8 cellular contexts compared by ENCODE assay signal in the genomic region with DNA sequence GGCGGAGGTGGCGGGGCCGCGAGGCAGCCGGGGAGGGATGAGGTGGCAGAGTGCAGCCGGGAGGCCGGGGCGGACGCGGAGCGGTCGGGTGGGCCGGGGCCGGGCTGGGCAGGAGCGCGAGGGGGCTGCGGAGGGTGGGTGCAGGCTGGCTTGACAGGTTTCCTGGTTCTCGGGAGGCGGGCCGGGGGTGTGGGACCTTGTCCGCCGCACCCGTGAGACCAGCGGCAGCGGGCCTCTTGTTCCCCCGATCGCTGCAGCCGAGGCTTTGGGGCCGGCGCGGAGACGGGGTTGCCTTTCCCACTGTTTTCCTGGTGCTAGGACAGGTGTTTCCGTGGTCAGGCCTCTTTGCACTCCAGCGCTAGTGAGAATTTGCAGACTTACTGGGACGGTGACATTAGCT. TPM values are rescaled to one million over a fixed set of nuclear protein-coding genes. Genes with fewer than 3 reads are reported as not detected.
DNase-seq lines count a peak whose midpoint lies in the region; ATAC-seq, FAIRE-seq and TF ChIP-seq lines count a peak whose summit lies in the region.
"Not testable (repeated sequence)": the region's sequence is repeated elsewhere in the genome, so short reads cannot be mapped to it uniquely, and the experiment has no call there.

No MANE protein-coding gene starts in this region.

- TF ChIP-seq CTCF in astrocyte (IDR thresholded peaks at IDR 0.05; ENCODE audit: insufficient read depth, low read depth, low read length); heart left ventricle (IDR thresholded peaks at IDR 0.05); testis (IDR thresholded peaks at IDR 0.05): not testable (repeated sequence)

- H2AFZ ChIP-seq in astrocyte (ENCODE audit: low read depth, low read length): not testable (repeated sequence)
- H2AFZ ChIP-seq in neuronal stem cell (ENCODE audit: low read length): peak overlapping the region; percentile 81

- 0 to 3% (median 2%) methylated on average over 16 to 35 of the region's 35 CpGs for WGBS in heart left ventricle, 4 donors
- no CpG with 5 or more reads among the region's 35 CpGs for WGBS in neuronal stem cell (ENCODE audit: extremely low coverage in 2 of 2, insufficient read length in 2 of 2, insufficient replicate concordance in 1 of 2), 2 donors
- 0 to 1% methylated on average over 2 to 34 of the region's 35 CpGs for WGBS in testis, 2 donors

- intact Hi-C loops in heart left ventricle (cut with DNase I): loop anchor here in 2 of 10 donors (2.0 kb wide), 1 partner anchor 32 kb away; a partner anchor contains a TSS
- intact Hi-C loops in testis (cut with DNase I; ENCODE audit: low total_unique reads): not testable (repeated sequence)

- H3K36me3 Mint-ChIP-seq in T-helper 1 cell treated with Interleukin-12 subunit alpha and Interleukin-12 subunit beta and Interleukin-4 antibody, amounts not matched to agents 30 μg/mL and 1 μg/mL, for 36 hours (ENCODE audit: low read depth); astrocyte (ENCODE audit: low read depth, unreplicated experiment): not testable (repeated sequence)

- H4K91ac ChIP-seq in neuronal stem cell (ENCODE audit: low read depth, low read length, poor library complexity): not testable (repeated sequence)

- H3K4me3 ChIP-seq in MG63: peak overlapping the region; percentile 86
- peak overlapping the region; percentile 71 for H3K4me3 ChIP-seq in astrocyte (ENCODE audit: insufficient read depth, low read depth, low read length)
- H3K4me3 ChIP-seq in heart left ventricle: peak overlapping the region; percentile 61 to 98 (median 76)
- H3K4me3 ChIP-seq in neuronal stem cell (ENCODE audit: low read length in 2 of 2): peak overlapping the region; percentile 71 to 84
- H3K4me3 ChIP-seq in testis: peak overlapping the region; percentile 73 to 89

- H4K20me1 ChIP-seq in astrocyte (ENCODE audit: insufficient read depth, low read length): peaks cover 14% of the 10 kb centered on the region

- H3K18ac ChIP-seq in neuronal stem cell (ENCODE audit: low read length): peak overlapping the region; percentile 48

- H3K4ac ChIP-seq in neuronal stem cell (ENCODE audit: low read length): not testable (repeated sequence)

- peaks cover 24% of the 10 kb centered on the region for H3K79me2 ChIP-seq in astrocyte (ENCODE audit: insufficient read depth, low read length)

- not testable (repeated sequence) for H3K36me3 ChIP-seq in MG63; astrocyte (ENCODE audit: insufficient read depth, low read length); heart left ventricle; neuronal stem cell (replicated peaks in 1 of 2; ENCODE audit: control insufficient read depth in 2 of 2, insufficient read depth in 2 of 2, low read length in 2 of 2); testis (ENCODE audit: low read depth, missing control alignments)

- H2BK12ac ChIP-seq in neuronal stem cell (ENCODE audit: low read length): not testable (repeated sequence)

- H3K14ac ChIP-seq in neuronal stem cell (ENCODE audit: low read length): not testable (repeated sequence)

- H4K8ac ChIP-seq in neuronal stem cell (ENCODE audit: low read depth, low read length): not testable (repeated sequence)

- DNase-seq in GF-D8 (lab: John Stamatoyannopoulos, UW) (peak; percentile 26), MG63 (peak; percentile 56), astrocyte (ENCODE audit: low read depth) (peak; percentile 4), heart left ventricle (peak; percentile 27 to 72 (median 32)), neuronal stem cell (ENCODE audit: low spot score) (peak; percentile 21), testis (peak; percentile 35)

- H3K23ac ChIP-seq in neuronal stem cell (ENCODE audit: low read depth, low read length, poor library complexity): peak overlapping the region; percentile 55

- not testable (repeated sequence) for FAIRE-seq in astrocyte (lab: Jason Lieb, UNC)

- peak overlapping the region; percentile 85 for H3K4me3 Mint-ChIP-seq in T-helper 1 cell treated with Interleukin-12 subunit alpha and Interleukin-12 subunit beta and Interleukin-4 antibody, amounts not matched to agents 30 μg/mL and 1 μg/mL, for 36 hours
- H3K4me3 Mint-ChIP-seq in astrocyte (ENCODE audit: unreplicated experiment): peak overlapping the region; percentile 92

- not testable (repeated sequence) for H3K9me3 ChIP-seq in MG63; astrocyte (ENCODE audit: insufficient read depth, low read depth, low read length); heart left ventricle; neuronal stem cell (replicated peaks in 1 of 2; ENCODE audit: control insufficient read depth in 2 of 2, insufficient read depth in 1 of 2, low read depth in 1 of 2, low read length in 2 of 2); testis

- not testable (repeated sequence) for H2BK5ac ChIP-seq in neuronal stem cell (ENCODE audit: low read length)

- H3K9ac ChIP-seq in astrocyte (ENCODE audit: low read length): peak overlapping the region; percentile 78
- H3K9ac ChIP-seq in neuronal stem cell (ENCODE audit: low read depth, low read length, poor library complexity): peak overlapping the region; percentile 72

- not testable (repeated sequence) for H2BK15ac ChIP-seq in neuronal stem cell (ENCODE audit: low read length)

- H2BK120ac ChIP-seq in neuronal stem cell (ENCODE audit: low read depth, low read length): not testable (repeated sequence)

- H3K4me1 ChIP-seq in astrocyte (ENCODE audit: insufficient read depth, low read length); neuronal stem cell (ENCODE audit: control insufficient read depth in 2 of 2, insufficient read depth in 1 of 2, low read depth in 1 of 2, low read length in 2 of 2); testis: not testable (repeated sequence)
- H3K4me1 ChIP-seq in heart left ventricle: peaks cover 0 to 32% (median 14%) of the 10 kb centered on the region in 12 donors

- H2AK5ac ChIP-seq in neuronal stem cell (ENCODE audit: low read depth, low read length): not testable (repeated sequence)

- not testable (repeated sequence) for H3K9me3 Mint-ChIP-seq in T-helper 1 cell treated with Interleukin-12 subunit alpha and Interleukin-12 subunit beta and Interleukin-4 antibody, amounts not matched to agents 30 μg/mL and 1 μg/mL, for 36 hours; astrocyte (ENCODE audit: unreplicated experiment)

- H3K27ac ChIP-seq in astrocyte (ENCODE audit: low read depth, low read length): not testable (repeated sequence)
- H3K27ac ChIP-seq in heart left ventricle: peak overlapping the region; percentile 27 to 93 (median 82)
- H3K27ac ChIP-seq in neuronal stem cell (replicated peaks; ENCODE audit: low read length): peak overlapping the region; percentile 19
- peak overlapping the region; percentile 67 to 92 for H3K27ac ChIP-seq in testis

- not testable (repeated sequence) for H3K27me3 ChIP-seq in MG63; astrocyte (ENCODE audit: insufficient read depth, low read length); heart left ventricle; neuronal stem cell (ENCODE audit: control insufficient read depth in 3 of 3, insufficient read depth in 3 of 3, low read depth in 1 of 3, low read length in 3 of 3); testis

- H3K27ac Mint-ChIP-seq in T-helper 1 cell treated with Interleukin-12 subunit alpha and Interleukin-12 subunit beta and Interleukin-4 antibody, amounts not matched to agents 30 μg/mL and 1 μg/mL, for 36 hours: peak overlapping the region; percentile 75
- H3K27ac Mint-ChIP-seq in astrocyte (ENCODE audit: unreplicated experiment): peak overlapping the region; percentile 43

- peak overlapping the region; percentile 86 for H3K4me2 ChIP-seq in astrocyte (ENCODE audit: low read length)
- peak overlapping the region; percentile 66 for H3K4me2 ChIP-seq in neuronal stem cell (ENCODE audit: insufficient read depth, low read length, poor library complexity, severe bottlenecking)

- ATAC-seq in HG02571 (IDR thresholded peaks at IDR 0.05; ENCODE audit: unreplicated experiment) (peak; percentile 18), heart left ventricle (peak in 2 of 4 donors; percentile 12 to 15)

- not testable (repeated sequence) for TF ChIP-seq POLR2A in heart left ventricle (IDR thresholded peaks at IDR 0.05); testis (IDR thresholded peaks at IDR 0.05)

- H3K79me1 ChIP-seq in neuronal stem cell (ENCODE audit: low read depth, low read length): not testable (repeated sequence)

- H3K27me3 Mint-ChIP-seq in T-helper 1 cell treated with Interleukin-12 subunit alpha and Interleukin-12 subunit beta and Interleukin-4 antibody, amounts not matched to agents 30 μg/mL and 1 μg/mL, for 36 hours (ENCODE audit: low read depth); astrocyte (ENCODE audit: low read depth, unreplicated experiment): not testable (repeated sequence)

- peaks cover 14% of the 10 kb centered on the region for H3K4me1 Mint-ChIP-seq in T-helper 1 cell treated with Interleukin-12 subunit alpha and Interleukin-12 subunit beta and Interleukin-4 antibody, amounts not matched to agents 30 μg/mL and 1 μg/mL, for 36 hours (ENCODE audit: low read depth)
- H3K4me1 Mint-ChIP-seq in astrocyte (ENCODE audit: low read depth, unreplicated experiment): peaks cover 10% of the 10 kb centered on the region

RNA-seq across cellular contexts. Expression of a gene that starts 32.3 kb away (rescaled TPM):
- total RNA-seq in MG63 (2014; rRNA removed; shearing (Covaris generic); ENCODE audit: low replicate concordance): 3.3 and 3.7 TPM in 2 replicates
- 17.8 and 20.2 TPM in 2 replicates for total RNA-seq in astrocyte
- total RNA-seq in heart left ventricle: 10 to 100 TPM in 3 of 9 donors, 1 to 10 TPM in 6; 2.8 to 13.0 (median 7.4) TPM
- polyA plus RNA-seq in heart left ventricle: 1 to 10 TPM; 3.0 to 3.3 TPM
- polyA plus RNA-seq in neuronal stem cell (2013, experiment 1 of 2): 18.6 TPM
- 19.3 TPM for polyA plus RNA-seq in neuronal stem cell (2013, experiment 2 of 2)
- total RNA-seq in testis: 10 to 100 TPM; 75.7 to 92.4 TPM
- polyA plus RNA-seq in testis (ENCODE audit: insufficient read depth, low read depth, low replicate concordance): 14.8 TPM

RNA-seq across cellular contexts. Expression of a gene that starts 47.9 kb away (rescaled TPM):
- 0.94 and 3.7 TPM in 2 replicates for total RNA-seq in MG63 (2014; rRNA removed; shearing (Covaris generic); ENCODE audit: low replicate concordance)
- total RNA-seq in astrocyte: 6.7 and 10.2 TPM in 2 replicates
- total RNA-seq in heart left ventricle: 1 to 10 TPM; 1.4 to 7.2 (median 2.8) TPM
- polyA plus RNA-seq in heart left ventricle: 1 to 10 TPM; 1.5 to 2.7 TPM
- polyA plus RNA-seq in neuronal stem cell (2013, experiment 1 of 2): 20.4 TPM
- 21.0 TPM for polyA plus RNA-seq in neuronal stem cell (2013, experiment 2 of 2)
- 10 to 100 TPM; 43.5 to 45.7 TPM for total RNA-seq in testis
- 5.8 TPM for polyA plus RNA-seq in testis (ENCODE audit: insufficient read depth, low read depth, low replicate concordance)

Comparison
In these comparisons a context has a peak if more than half of its experiments do, and no peak if none do; other contexts are left out.
1. DNase-seq: peak in every context shown above with its lines; median percentile 56 in MG63; 35 in testis; 32 in heart left ventricle; 26 in GF-D8; 21 in neuronal stem cell; 4 in astrocyte.